ENCODE assay signal across 8 cellular contexts in genomic region chr5:132820162-132820754, GRCh38. TPM values are rescaled to one million over a fixed set of nuclear protein-coding genes. Genes with fewer than 3 reads are reported as not detected.
A peak's percentile ranks its signal among the peaks of the same experiment; 100 is the strongest.
DNase-seq lines count a peak whose midpoint lies in the region; ATAC-seq and TF ChIP-seq lines count a peak whose summit lies in the region.

No MANE protein-coding gene starts in this region.

- H3K27me3 ChIP-seq in AG04450 (ENCODE audit: control insufficient read depth, insufficient read depth, low read length) (no peaks in the 10 kb centered on the region), right lobe of liver (no peaks in the 10 kb centered on the region)

- TF ChIP-seq CTCF in AG04450 (IDR thresholded peaks at IDR 0.05; ENCODE audit: low read depth, low read length) (peak; percentile 95), right lobe of liver (IDR thresholded peaks at IDR 0.05) (peak; percentile 93 to 96 (median 96))

- peaks cover 0 to 15% (median 9%) of the 10 kb centered on the region in 4 donors for H3K36me3 ChIP-seq in right lobe of liver

- intact Hi-C loops in right lobe of liver (cut with DNase I) = loop anchor here in 1 of 2 donors (10.0 kb wide), 1 partner anchor 65 kb away; no protein-coding TSS in a partner anchor

- POLR2A ChIA-PET in AG04450 (lab: Yijun Ruan, JAX) = interaction anchor here (0.7 to 1.8 kb wide), 3 partner anchors 36 to 65 kb away, joined by 4 to 7 read pairs (median 4); partner anchors contain the start of genes GDF9 and UQCRQ

- H3K4me3 ChIP-seq in AG04450 (ENCODE audit: low read depth, low read length) (no peak overlapping the region), right lobe of liver (no peak overlapping the region)

- 4% methylated on average over 14 of the region's 15 CpGs for WGBS in right lobe of liver (ENCODE audit: insufficient coverage, low coverage, low lambda C conversion rate, missing lambda C conversion rate)

- CTCF ChIA-PET in AG04450 (lab: Charles Lee) = interaction anchor here (0.6 to 8.2 kb wide), 87 partner anchors 10 to 1553 kb away, joined by 3 to 147 read pairs (median 5); partner anchors contain the start of genes AFF4, CCNI2, GDF9 and IL4

- DNase-seq in AG04450 (ENCODE audit: low read depth, low spot score) (peak; percentile 85), NCI-H526 treated with DMSO at 0.1 percent for 48 hours (lab: John Stamatoyannopoulos, UW) (peak; percentile 60), dedifferentiated amniotic fluid mesenchymal stem cell (ENCODE audit: extremely low spot score) (peak; percentile 86), right lobe of liver (peak; percentile 92 to 94 (median 93))
- peak; percentile 83 to 85 for DNase-seq in activated CD4-positive, alpha-beta T cell treated with anti-CD3 and anti-CD28 coated beads, Interleukin-2, amount 50 U/mL, for 24 hours (ENCODE audit: low read depth in 1 of 2, low spot score in 1 of 2)
- DNase-seq in stimulated activated CD4-positive, alpha-beta T cell treated with anti-CD3 and anti-CD28 coated beads, TNF-alpha, amount 100 ng/mL, for 4 hours (ENCODE audit: low read depth in 3 of 3) = peak; percentile 66 to 88 (median 80)

- ATAC-seq in GM18868 (IDR thresholded peaks at IDR 0.05; ENCODE audit: unreplicated experiment) (peak; percentile 64), HG03432 (IDR thresholded peaks at IDR 0.05; ENCODE audit: unreplicated experiment) (peak; percentile 72), right lobe of liver (peak; percentile 88 to 94 (median 92))

- H3K27ac ChIP-seq in AG04450 (ENCODE audit: low read depth, low read length) (peak overlapping the region; percentile 39), right lobe of liver (peak overlapping the region in 2 of 3 donors; percentile 11 to 40)

- no peaks in the 10 kb centered on the region for H3K9me3 ChIP-seq in AG04450 (ENCODE audit: control insufficient read depth, insufficient read depth, low read length)
- H3K9me3 ChIP-seq in right lobe of liver = no peaks in the 10 kb centered on the region

- peak; percentile 7 for TF ChIP-seq POLR2A in right lobe of liver (IDR thresholded peaks at IDR 0.05)

- peaks cover 0 to 12% (median 0%) of the 10 kb centered on the region in 4 donors for H3K4me1 ChIP-seq in right lobe of liver

RNA-seq across cellular contexts. Expression of gene SOWAHA, which starts 7.2 kb away (rescaled TPM):
- polyA plus RNA-seq in AG04450 (2011; rRNA removed) = 0.05 TPM in 1 of 2 replicates, not detected in the other
- polyA minus RNA-seq in AG04450 (2011; rRNA and poly(A)+ RNA removed) = 0.05 TPM in 1 of 2 replicates, not detected in the other
- total RNA-seq in right lobe of liver = 1 to 10 TPM in 5 of 6 experiments, under 1 TPM in 1; 0.95 to 4.7 (median 1.4) TPM

RNA-seq across cellular contexts. Expression of gene SHROOM1, which starts 10.2 kb away (rescaled TPM):
- 4.5 and 6.0 TPM in 2 replicates for polyA plus RNA-seq in AG04450 (2011; rRNA removed)
- polyA minus RNA-seq in AG04450 (2011; rRNA and poly(A)+ RNA removed) = 7.6 and 8.0 TPM in 2 replicates
- 10 to 100 TPM; 29.5 to 96.1 (median 77.4) TPM for total RNA-seq in right lobe of liver

RNA-seq across cellular contexts. Expression of gene SEPTIN8, which starts 43.2 kb away (rescaled TPM):
- polyA plus RNA-seq in AG04450 (2011; rRNA removed) = 62.4 and 70.0 TPM in 2 replicates
- 49.2 and 55.2 TPM in 2 replicates for polyA minus RNA-seq in AG04450 (2011; rRNA and poly(A)+ RNA removed)
- total RNA-seq in right lobe of liver = 10 to 100 TPM in 5 of 6 experiments, 1 to 10 TPM in 1; 8.0 to 15.9 (median 13.3) TPM

RNA-seq across cellular contexts. Expression of gene GDF9, which starts 46.0 kb away (rescaled TPM):
- polyA plus RNA-seq in AG04450 (2011; rRNA removed) = 0.14 and 0.15 TPM in 2 replicates
- polyA minus RNA-seq in AG04450 (2011; rRNA and poly(A)+ RNA removed) = 0.17 TPM in 1 of 2 replicates, not detected in the other
- under 1 TPM; 0.20 to 0.71 (median 0.48) TPM for total RNA-seq in right lobe of liver

RNA-seq across cellular contexts. Expression of gene UQCRQ, which starts 46.2 kb away (rescaled TPM):
- polyA plus RNA-seq in AG04450 (2011; rRNA removed) = 318 and 329 TPM in 2 replicates
- polyA minus RNA-seq in AG04450 (2011; rRNA and poly(A)+ RNA removed) = 18.5 and 20.0 TPM in 2 replicates
- total RNA-seq in right lobe of liver = 100 to 1,000 TPM; 488 to 702 (median 628) TPM
